ENCODE assay signal across 30 cellular contexts in genomic region chr4:172652369-172652768, GRCh38.
"Had no signal": no experiment of that assay in that cellular context is flagged by ENCODE, and none has a peak within 500 bp of the region (broad histone marks: within the 10 kb centered on the region; RNA-seq: fewer than 3 reads in every experiment).

No MANE protein-coding gene starts in this region.

- H2AFZ ChIP-seq: neural progenitor cell had no signal

- ATAC-seq: gastroesophageal sphincter; naive thymus-derived CD4-positive, alpha-beta T cell; right lobe of liver; stimulated activated effector memory CD8-positive, alpha-beta T cell treated with anti-CD3 and anti-CD28 coated beads, Interleukin-12 subunit alpha, Interleukin-12 subunit beta, amount 100 ng/mL, for 72 hours; T-helper 17 cell had no signal

- H3K27ac ChIP-seq: brain microvascular endothelial cell, gastroesophageal sphincter, neural progenitor cell, right lobe of liver, stomach, thyroid gland, upper lobe of left lung, vagina had no signal

- FAIRE-seq: astrocyte, endothelial cell of umbilical vein had no signal

- H3K36me3 ChIP-seq: brain microvascular endothelial cell, gastroesophageal sphincter, neural progenitor cell, right lobe of liver, stomach, thyroid gland, upper lobe of left lung, vagina had no signal

- H3K9me3 ChIP-seq: gastroesophageal sphincter, right lobe of liver, stomach, thyroid gland, upper lobe of left lung, vagina had no signal

- H3K36me3 Mint-ChIP-seq: activated naive CD4-positive, alpha-beta T cell treated with anti-CD3 and anti-CD28 coated beads, Interleukin-2, amount 10 ng/mL, durations not matched to agents 7 days and 5 days; activated naive CD8-positive, alpha-beta T cell treated with anti-CD3 and anti-CD28 coated beads, Interleukin-2, amount 10 ng/mL, durations not matched to agents 7 days and 5 days; naive thymus-derived CD4-positive, alpha-beta T cell; neural progenitor cell; stimulated activated effector memory CD8-positive, alpha-beta T cell treated with anti-CD3 and anti-CD28 coated beads, Interleukin-12 subunit alpha, Interleukin-12 subunit beta, amount 100 ng/mL, for 72 hours had no signal

- H3K4me2 ChIP-seq: neural progenitor cell had no signal

- DNase-seq: activated CD4-positive, alpha-beta memory T cell treated with anti-CD3 and anti-CD28 coated beads, Interleukin-2, amount 10 ng/mL, durations not matched to agents 7 days and 5 days; activated CD4-positive, alpha-beta T cell treated with anti-CD3 and anti-CD28 coated beads for 1 hour; activated CD4-positive, alpha-beta T cell treated with anti-CD3 and anti-CD28 coated beads, Interleukin-2, amount 10 ng/mL, durations not matched to agents 7 days and 5 days; activated CD8-positive, alpha-beta memory T cell treated with anti-CD3 and anti-CD28 coated beads, Interleukin-2, amount 50 U/mL, for 48 hours; activated gamma-delta T cell; activated naive CD4-positive, alpha-beta T cell treated with anti-CD3 and anti-CD28 coated beads, Interleukin-2, amount 10 ng/mL, durations not matched to agents 7 days and 5 days; activated naive CD8-positive, alpha-beta T cell treated with anti-CD3 and anti-CD28 coated beads, Interleukin-2, amount 10 ng/mL, durations not matched to agents 7 days and 5 days; activated T-cell treated with anti-CD3 and anti-CD28 coated beads, Interleukin-2, amount 50 U/mL, for 24 hours; amniotic stem cell; brain microvascular endothelial cell; cortex of kidney; head of caudate nucleus; hypothalamus; midbrain; naive thymus-derived CD4-positive, alpha-beta T cell; right lobe of liver; stimulated activated CD4-positive, alpha-beta T cell treated with anti-CD3 and anti-CD28 coated beads, Interleukin-12 subunit alpha, Interleukin-12 subunit beta, amount 100 ng/mL, for 4 hours; stimulated activated CD4-positive, alpha-beta T cell treated with anti-CD3 and anti-CD28 coated beads, Interleukin-4, amount 100 ng/mL, for 24 hours; stomach; T-helper 17 cell; T1000; thyroid gland; upper lobe of left lung had no signal

- H3K4me1 ChIP-seq: right lobe of liver, thyroid gland, upper lobe of left lung, vagina had no signal

- H3K9ac ChIP-seq: neural progenitor cell had no signal

- H3K27me3 ChIP-seq: brain microvascular endothelial cell, gastroesophageal sphincter, neural progenitor cell, right lobe of liver, stomach, thyroid gland, upper lobe of left lung, vagina had no signal

- H3K4me1 Mint-ChIP-seq: activated CD4-positive, alpha-beta memory T cell treated with anti-CD3 and anti-CD28 coated beads, Interleukin-2, amount 10 ng/mL, durations not matched to agents 7 days and 5 days; activated CD4-positive, alpha-beta T cell treated with anti-CD3 and anti-CD28 coated beads, Interleukin-2, amount 10 ng/mL, durations not matched to agents 7 days and 5 days; activated naive CD4-positive, alpha-beta T cell treated with anti-CD3 and anti-CD28 coated beads, Interleukin-2, amount 10 ng/mL, durations not matched to agents 7 days and 5 days; activated naive CD8-positive, alpha-beta T cell treated with anti-CD3 and anti-CD28 coated beads, Interleukin-2, amount 10 ng/mL, durations not matched to agents 7 days and 5 days; naive thymus-derived CD4-positive, alpha-beta T cell; stimulated activated effector memory CD8-positive, alpha-beta T cell treated with anti-CD3 and anti-CD28 coated beads, Interleukin-12 subunit alpha, Interleukin-12 subunit beta, amount 100 ng/mL, for 72 hours; T-helper 17 cell had no signal

- H3K4me3 ChIP-seq: gastroesophageal sphincter, neural progenitor cell, right lobe of liver, stomach, thyroid gland, upper lobe of left lung, vagina had no signal

- H3K27me3 Mint-ChIP-seq: activated CD4-positive, alpha-beta memory T cell treated with anti-CD3 and anti-CD28 coated beads, Interleukin-2, amount 10 ng/mL, durations not matched to agents 7 days and 5 days; activated CD4-positive, alpha-beta T cell treated with anti-CD3 and anti-CD28 coated beads, Interleukin-2, amount 10 ng/mL, durations not matched to agents 7 days and 5 days; activated naive CD4-positive, alpha-beta T cell treated with anti-CD3 and anti-CD28 coated beads, Interleukin-2, amount 10 ng/mL, durations not matched to agents 7 days and 5 days; activated naive CD8-positive, alpha-beta T cell treated with anti-CD3 and anti-CD28 coated beads, Interleukin-2, amount 10 ng/mL, durations not matched to agents 7 days and 5 days; activated T-cell treated with anti-CD3 and anti-CD28 coated beads, Interleukin-2, amount 50 U/mL, for 24 hours; naive thymus-derived CD4-positive, alpha-beta T cell; progenitor cell of endocrine pancreas; T-helper 17 cell had no signal

- H3K27ac Mint-ChIP-seq: activated CD4-positive, alpha-beta memory T cell treated with anti-CD3 and anti-CD28 coated beads, Interleukin-2, amount 10 ng/mL, durations not matched to agents 7 days and 5 days; activated CD4-positive, alpha-beta T cell treated with anti-CD3 and anti-CD28 coated beads, Interleukin-2, amount 10 ng/mL, durations not matched to agents 7 days and 5 days; activated naive CD4-positive, alpha-beta T cell treated with anti-CD3 and anti-CD28 coated beads, Interleukin-2, amount 10 ng/mL, durations not matched to agents 7 days and 5 days; activated naive CD8-positive, alpha-beta T cell treated with anti-CD3 and anti-CD28 coated beads, Interleukin-2, amount 10 ng/mL, durations not matched to agents 7 days and 5 days; activated T-cell treated with anti-CD3 and anti-CD28 coated beads, Interleukin-2, amount 50 U/mL, for 24 hours; naive thymus-derived CD4-positive, alpha-beta T cell; neural progenitor cell; progenitor cell of endocrine pancreas; stimulated activated effector memory CD8-positive, alpha-beta T cell treated with anti-CD3 and anti-CD28 coated beads, Interleukin-12 subunit alpha, Interleukin-12 subunit beta, amount 100 ng/mL, for 72 hours; T-helper 17 cell had no signal

- H3K4me3 Mint-ChIP-seq: activated CD4-positive, alpha-beta memory T cell treated with anti-CD3 and anti-CD28 coated beads, Interleukin-2, amount 10 ng/mL, durations not matched to agents 7 days and 5 days; activated CD4-positive, alpha-beta T cell treated with anti-CD3 and anti-CD28 coated beads, Interleukin-2, amount 10 ng/mL, durations not matched to agents 7 days and 5 days; activated naive CD4-positive, alpha-beta T cell treated with anti-CD3 and anti-CD28 coated beads, Interleukin-2, amount 10 ng/mL, durations not matched to agents 7 days and 5 days; activated naive CD8-positive, alpha-beta T cell treated with anti-CD3 and anti-CD28 coated beads, Interleukin-2, amount 10 ng/mL, durations not matched to agents 7 days and 5 days; activated T-cell treated with anti-CD3 and anti-CD28 coated beads, Interleukin-2, amount 50 U/mL, for 24 hours; naive thymus-derived CD4-positive, alpha-beta T cell; neural progenitor cell; stimulated activated effector memory CD8-positive, alpha-beta T cell treated with anti-CD3 and anti-CD28 coated beads, Interleukin-12 subunit alpha, Interleukin-12 subunit beta, amount 100 ng/mL, for 72 hours; T-helper 17 cell had no signal

- H3K9me3 Mint-ChIP-seq: activated CD4-positive, alpha-beta memory T cell treated with anti-CD3 and anti-CD28 coated beads, Interleukin-2, amount 10 ng/mL, durations not matched to agents 7 days and 5 days; activated CD4-positive, alpha-beta T cell treated with anti-CD3 and anti-CD28 coated beads, Interleukin-2, amount 10 ng/mL, durations not matched to agents 7 days and 5 days; neural progenitor cell had no signal
